1 cellular context compared by ENCODE assay signal in genomic region chr10:5404188-5405041, GRCh38.
TF ChIP-seq lines count a peak whose summit lies in the region.

TSS of gene TUBAL3 (minus strand) at chr10:5404828. CDS start at chr10:5404792, 36 bp downstream.

TF ChIP-seq in K562, 482 proteins besides CTCF, POLR2A, EP300 and RAD21 (continued from another document and continues in another):
- TF ChIP-seq RREB1 (CRISPR knock-in tag; IDR thresholded peaks at IDR 0.05) (no peak), AFF1 (IDR thresholded peaks at IDR 0.05; ENCODE audit: low read depth in 1 of 2, partially characterized antibody in 2 of 2) (no peak), NFE2L1 (tag; IDR thresholded peaks at IDR 0.05; ENCODE audit: borderline replicate concordance, low read depth) (no peak), STAT5A (IDR thresholded peaks at IDR 0.05; ENCODE audit: borderline replicate concordance, low read length) (no peak), MCM2 (IDR thresholded peaks at IDR 0.05; ENCODE audit: low read depth) (no peak), PML (IDR thresholded peaks at IDR 0.05; ENCODE audit: low read length) (no peak), ZNF277 (CRISPR knock-in tag; IDR thresholded peaks at IDR 0.05; ENCODE audit: borderline replicate concordance) (no peak), PHTF2 (CRISPR knock-in tag; IDR thresholded peaks at IDR 0.05) (no peak), SP1 (CRISPR knock-in tag; IDR thresholded peaks at IDR 0.05) (no peak), HDGF (IDR thresholded peaks at IDR 0.05) (no peak), FUS (optimal IDR thresholded peaks at IDR 0.05; ENCODE audit: low read depth, low read length) (no peak), SIN3B (IDR thresholded peaks at IDR 0.05; ENCODE audit: low read depth) (no peak), TRIM24 (IDR thresholded peaks at IDR 0.05) (peak in 1 of 2 experiments; percentile 67; a peak in 2 of 4 replicates), RB1 (IDR thresholded peaks at IDR 0.05; ENCODE audit: low read depth) (no peak), HMBOX1 (IDR thresholded peaks at IDR 0.05) (peak; percentile 51), MED1 (CRISPR knock-in tag; IDR thresholded peaks at IDR 0.05; ENCODE audit: borderline replicate concordance) (no peak), KHSRP (IDR thresholded peaks at IDR 0.05) (no peak), CCNT2 (IDR thresholded peaks at IDR 0.05; ENCODE audit: borderline replicate concordance, extremely low read depth, insufficient read length, low read depth, low read length) (no peak), NCOA2 (IDR thresholded peaks at IDR 0.05; ENCODE audit: partially characterized antibody in 2 of 2) (no peak), NFIX (CRISPR knock-in tag; IDR thresholded peaks at IDR 0.05; ENCODE audit: low read depth) (no peak), HDAC3 (IDR thresholded peaks at IDR 0.05; ENCODE audit: borderline replicate concordance, partially characterized antibody) (no peak), ZNF586 (CRISPR knock-in tag; conservative IDR thresholded peaks at IDR 0.05) (no peak), BRD4 (IDR thresholded peaks at IDR 0.05) (no peak), CHD4 (IDR thresholded peaks at IDR 0.05; ENCODE audit: insufficient read depth, insufficient replicate concordance, low read depth, low read length, poor library complexity, severe bottlenecking) (no peak), ELF4 (CRISPR knock-in tag; IDR thresholded peaks at IDR 0.05) (no peak), DEAF1 (CRISPR knock-in tag; IDR thresholded peaks at IDR 0.05) (no peak), ZFP91 (CRISPR knock-in tag; IDR thresholded peaks at IDR 0.05) (peak; percentile 70; the same call in 1 of the 2 replicates), KAT7 (CRISPR knock-in tag; IDR thresholded peaks at IDR 0.05; ENCODE audit: borderline replicate concordance) (no peak), E2F1 (CRISPR knock-in tag; IDR thresholded peaks at IDR 0.05) (no peak), KDM4B (IDR thresholded peaks at IDR 0.05; ENCODE audit: borderline replicate concordance in 2 of 2, low read depth in 1 of 2) (no peak), TAF1 (IDR thresholded peaks at IDR 0.05; ENCODE audit: control insufficient read depth, extremely low read depth, insufficient read depth, low read length, severe bottlenecking) (peak; percentile 49), FOSL1 (tag; conservative IDR thresholded peaks at IDR 0.05) (0 out of 2 replicates have a peak, but pooled peaks have one; percentile 21), IFI16 (CRISPR knock-in tag; IDR thresholded peaks at IDR 0.05) (no peak), ZNF589 (CRISPR knock-in tag; IDR thresholded peaks at IDR 0.05; ENCODE audit: low read depth) (no peak), SRSF1 (IDR thresholded peaks at IDR 0.05; ENCODE audit: low read depth, low read length) (no peak), GTF2B (IDR thresholded peaks at IDR 0.05; ENCODE audit: extremely low read depth, insufficient read length) (no peak), SMAD3 (CRISPR knock-in tag; conservative IDR thresholded peaks at IDR 0.05) (no peak), NCOA4 (IDR thresholded peaks at IDR 0.05; ENCODE audit: partially characterized antibody) (no peak), ZNF431 (CRISPR knock-in tag; IDR thresholded peaks at IDR 0.05) (no peak), CSDE1 (IDR thresholded peaks at IDR 0.05) (no peak), RBM17 (IDR thresholded peaks at IDR 0.05; ENCODE audit: borderline replicate concordance, low read depth, low read length) (no peak), IRF2 (CRISPR knock-in tag; IDR thresholded peaks at IDR 0.05) (no peak), ZBTB26 (CRISPR knock-in tag; IDR thresholded peaks at IDR 0.05) (no peak), ZNF175 (CRISPR knock-in tag; IDR thresholded peaks at IDR 0.05; ENCODE audit: low read depth) (no peak), SRSF7 (optimal IDR thresholded peaks at IDR 0.05; ENCODE audit: low read depth, low read length) (no peak), BACH1 (tag; IDR thresholded peaks at IDR 0.05) (no peak), ETV6 (IDR thresholded peaks at IDR 0.05; ENCODE audit: borderline replicate concordance in 1 of 2, low read depth in 2 of 2, low read length in 1 of 2) (no peak), ETV6 (CRISPR knock-in tag; IDR thresholded peaks at IDR 0.05; ENCODE audit: borderline replicate concordance) (no peak)
